ENCODE assay signal across 8 cellular contexts in the genomic region with DNA sequence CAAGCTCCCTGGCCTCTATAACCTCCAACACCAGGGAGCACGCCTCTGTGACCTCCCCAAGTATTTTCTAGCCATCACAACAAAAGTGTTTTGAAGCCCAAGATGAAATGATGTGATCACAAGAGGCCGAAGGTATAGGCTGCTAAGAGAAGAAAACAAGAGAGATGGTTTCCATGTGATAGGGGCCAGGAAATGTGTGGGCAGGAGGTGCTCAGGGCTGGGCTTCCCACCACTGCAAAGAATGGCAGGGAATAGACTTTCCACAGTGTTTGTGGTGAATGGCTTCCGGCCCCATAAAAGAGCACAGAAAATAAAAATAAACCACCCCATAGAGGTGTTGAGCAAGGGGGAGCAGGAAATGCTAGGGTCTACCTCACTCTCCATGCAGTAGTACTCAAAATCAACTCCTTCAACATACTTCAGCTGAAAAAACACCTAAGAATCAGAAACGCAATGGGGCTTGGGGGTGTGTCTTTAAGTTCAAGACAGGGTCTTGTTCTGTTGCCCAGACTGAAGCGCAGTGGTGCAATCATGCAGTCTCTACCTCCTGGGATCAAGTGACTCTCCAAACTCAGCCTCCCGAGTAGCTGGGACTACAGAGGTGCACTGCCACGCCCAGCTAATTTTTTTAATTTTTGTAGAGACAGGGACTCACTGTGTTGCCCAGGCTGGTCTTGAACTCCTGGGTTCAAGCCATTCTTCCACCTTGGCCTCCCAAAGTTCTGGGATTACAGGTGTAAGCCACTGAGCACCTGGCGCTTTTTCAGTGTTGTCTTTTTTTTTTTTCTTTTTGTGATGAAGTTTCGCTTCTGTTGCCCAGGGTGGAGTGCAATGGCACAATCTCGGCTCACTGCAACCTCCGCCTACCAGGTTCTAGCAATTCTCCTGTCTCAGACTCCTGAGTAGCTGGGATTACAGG. TPM values are rescaled to one million over a fixed set of nuclear protein-coding genes. Genes with fewer than 3 reads are reported as not detected.
DNase-seq lines count a peak whose midpoint lies in the region; ATAC-seq and TF ChIP-seq lines count a peak whose summit lies in the region.

No MANE protein-coding gene starts in this region.

- H3K4me3 ChIP-seq in astrocyte of the spinal cord (ENCODE audit: low read depth, low read length): no peak overlapping the region

- H3K27ac Mint-ChIP-seq in T-helper 2 cell treated with Interferon-gamma antibody and Interleukin-4, amounts not matched to agents 5 μg/mL and 100 μg/mL, for 36 hours: peak overlapping the region; percentile 96

- H3K4me3 Mint-ChIP-seq in T-helper 2 cell treated with Interferon-gamma antibody and Interleukin-4, amounts not matched to agents 5 μg/mL and 100 μg/mL, for 36 hours: peak overlapping the region; percentile 78

- peaks cover 27% of the 10 kb centered on the region for H3K36me3 Mint-ChIP-seq in T-helper 2 cell treated with Interferon-gamma antibody and Interleukin-4, amounts not matched to agents 5 μg/mL and 100 μg/mL, for 36 hours (ENCODE audit: low read depth)

- peaks cover 93% of the 10 kb centered on the region for H3K4me1 Mint-ChIP-seq in T-helper 2 cell treated with Interferon-gamma antibody and Interleukin-4, amounts not matched to agents 5 μg/mL and 100 μg/mL, for 36 hours (ENCODE audit: low read depth)

- peak; percentile 27 for ATAC-seq in GM18517 (IDR thresholded peaks at IDR 0.05; ENCODE audit: unreplicated experiment)
- ATAC-seq in GM18861 (IDR thresholded peaks at IDR 0.05; ENCODE audit: unreplicated experiment): no peak

- H3K9me3 Mint-ChIP-seq in T-helper 2 cell treated with Interferon-gamma antibody and Interleukin-4, amounts not matched to agents 5 μg/mL and 100 μg/mL, for 36 hours: no peaks in the 10 kb centered on the region

- DNase-seq in T-helper 2 cell treated with Interferon-gamma antibody and Interleukin-4, amounts not matched to agents 5 μg/mL and 100 μg/mL, for 36 hours (ENCODE audit: low spot score): peak; percentile 90
- DNase-seq in astrocyte of the spinal cord (ENCODE audit: low read depth, low spot score): peak; percentile 31
- DNase-seq in stimulated activated CD4-positive, alpha-beta T cell treated with anti-CD3 and anti-CD28 coated beads, Interleukin-2, amount 100 ng/mL, for 24 hours: peak; percentile 66 to 72
- DNase-seq in ACHN: no peak
- DNase-seq in NCI-H1436 (lab: John Stamatoyannopoulos, UW): no peak
- no peak for DNase-seq in occipital lobe (lab: John Stamatoyannopoulos, UW)

- in situ Hi-C loops in astrocyte of the spinal cord (cut with HindIII; ENCODE audit: low sequenced_read_pairs): no loop called here
- in situ Hi-C loops in ACHN (cut with HindIII; ENCODE audit: low pct_ligation_motif_present, low pct_unique_long_range_greater_than_20kb, low sequenced_read_pairs): no loop called here

- TF ChIP-seq CTCF in astrocyte of the spinal cord (IDR thresholded peaks at IDR 0.05; ENCODE audit: low read depth, low read length): no peak

- H3K27me3 Mint-ChIP-seq in T-helper 2 cell treated with Interferon-gamma antibody and Interleukin-4, amounts not matched to agents 5 μg/mL and 100 μg/mL, for 36 hours (ENCODE audit: low read depth): no peaks in the 10 kb centered on the region

RNA-seq across cellular contexts. Expression of a gene that starts 27.1 kb away (rescaled TPM):
- total RNA-seq in occipital lobe: 72.5 TPM

RNA-seq across cellular contexts. Expression of a gene that starts 36.2 kb away (rescaled TPM):
- 3.4 TPM for total RNA-seq in occipital lobe

Comparison
In these comparisons a context has a peak if more than half of its experiments do, and no peak if none do; other contexts are left out.
1. DNase-seq: peak in T-helper 2 cell treated with Interferon-gamma antibody and Interleukin-4, amounts not matched to agents 5 μg/mL and 100 μg/mL, for 36 hours (single experiment), astrocyte of the spinal cord (single experiment) and stimulated activated CD4-positive, alpha-beta T cell treated with anti-CD3 and anti-CD28 coated beads, Interleukin-2, amount 100 ng/mL, for 24 hours (2 of 2); none in ACHN (single experiment), NCI-H1436 (single experiment) and occipital lobe (single experiment).